In the genomic region with DNA sequence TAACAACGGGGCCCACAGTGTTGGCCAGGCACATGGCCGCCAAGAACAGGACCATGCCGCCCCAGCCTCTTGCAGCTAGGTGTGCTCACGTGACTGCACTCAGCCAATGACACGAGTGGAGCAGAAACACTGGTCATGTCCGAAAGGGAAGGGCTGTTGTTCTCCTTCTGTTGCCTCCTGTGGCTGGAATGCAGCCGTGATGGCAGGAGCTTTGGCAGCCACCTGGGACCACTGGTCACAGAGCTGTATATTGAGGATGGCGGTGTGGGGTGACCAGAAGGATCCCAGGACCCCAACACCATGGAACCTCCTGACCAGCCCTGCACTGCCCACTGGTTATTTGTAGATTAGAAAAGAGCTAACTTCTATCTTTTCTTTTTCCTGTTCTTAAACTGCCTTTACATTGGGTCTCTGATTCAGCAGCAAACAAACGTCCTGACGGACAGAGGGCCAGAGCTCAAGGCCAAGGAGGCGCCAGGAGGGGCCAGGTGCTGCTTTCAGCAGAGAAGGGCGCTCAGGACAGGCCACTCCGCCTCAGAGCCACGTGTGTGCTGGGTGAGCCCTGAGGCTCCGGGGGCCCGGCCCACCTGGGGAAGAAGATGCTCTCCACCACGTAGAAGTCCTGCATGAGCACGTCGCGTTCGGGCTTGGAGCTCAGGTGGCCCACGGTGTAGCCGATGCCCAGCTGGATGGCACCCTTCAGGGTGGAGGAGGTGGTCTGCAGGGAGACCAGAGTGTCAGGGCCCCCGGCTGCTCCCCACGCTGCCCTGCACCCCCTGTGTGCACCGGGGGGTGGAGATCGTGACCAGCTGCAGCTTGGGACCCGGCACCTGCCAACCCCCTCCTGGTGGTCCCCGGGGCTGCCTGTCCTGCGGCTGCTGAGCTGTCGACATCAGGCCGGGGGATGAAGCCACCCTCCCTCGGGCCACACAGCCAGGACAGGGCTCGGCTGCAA, we compare ENCODE assay signal across 29 cellular contexts. TPM values are rescaled to one million over a fixed set of nuclear protein-coding genes. Genes with fewer than 3 reads are reported as not detected.
"Had no signal": no experiment of that assay in that cellular context is flagged by ENCODE, and none has a peak within 500 bp of the region (broad histone marks: within the 10 kb centered on the region; RNA-seq: fewer than 3 reads in every experiment).

No MANE protein-coding gene starts in this region.

- H3K27ac ChIP-seq: epithelial cell of prostate, hepatocyte, ovary, skin epidermis, stomach, thyroid gland, vagina had no signal

- H3K4me1 ChIP-seq: psoas muscle had no signal

- H3K4me3 ChIP-seq: gastrocnemius medialis, hepatocyte, ovary, psoas muscle, skin epidermis, stomach, thyroid gland, vagina had no signal

- ATAC-seq: esophagus mucosa; left lobe of liver; naive thymus-derived CD4-positive, alpha-beta T cell; right cardiac atrium; stimulated activated effector memory CD8-positive, alpha-beta T cell treated with anti-CD3 and anti-CD28 coated beads, Interleukin-12 subunit alpha, Interleukin-12 subunit beta, amount 100 ng/mL, for 72 hours had no signal

- H3K4me1 Mint-ChIP-seq: endodermal cell had no signal

- H3K36me3 ChIP-seq: ovary had no signal

- H3K27me3 Mint-ChIP-seq: naive thymus-derived CD4-positive, alpha-beta T cell had no signal

- DNase-seq: effector CD8-positive, alpha-beta T cell; endodermal cell; foreskin fibroblast; gastrocnemius medialis; head of caudate nucleus; kidney; mesenchymal stem cell; midbrain; naive thymus-derived CD4-positive, alpha-beta T cell; nephron progenitor cell; occipital lobe; ovary; psoas muscle; right cardiac atrium; stimulated activated CD4-positive, alpha-beta T cell treated with anti-CD3 and anti-CD28 coated beads, Interleukin-2, amount 100 ng/mL, for 24 hours; stimulated activated CD4-positive, alpha-beta T cell treated with anti-CD3 and anti-CD28 coated beads, Interleukin-4, amount 100 ng/mL, for 24 hours; stimulated activated naive CD4-positive, alpha-beta T cell treated with Interleukin-2 at 50 U/mL for 16 hours; stomach; thyroid gland; trophoblast cell had no signal

- H3K4me3 Mint-ChIP-seq: endodermal cell; naive thymus-derived CD4-positive, alpha-beta T cell; nephron progenitor cell; stimulated activated effector memory CD8-positive, alpha-beta T cell treated with anti-CD3 and anti-CD28 coated beads, Interleukin-12 subunit alpha, Interleukin-12 subunit beta, amount 100 ng/mL, for 72 hours had no signal

- H3K9me3 ChIP-seq: gastrocnemius medialis, ovary, psoas muscle, stomach, thyroid gland, vagina had no signal

- H3K27ac Mint-ChIP-seq: endodermal cell; nephron progenitor cell; stimulated activated effector memory CD8-positive, alpha-beta T cell treated with anti-CD3 and anti-CD28 coated beads, Interleukin-12 subunit alpha, Interleukin-12 subunit beta, amount 100 ng/mL, for 72 hours had no signal

RNA-seq across cellular contexts. Expression of gene TJP3, which starts 46.6 kb away (rescaled TPM):
- total RNA-seq: glomerular endothelial cell, lung microvascular endothelial cell, occipital lobe, right cardiac atrium had no signal
